20 cellular contexts compared by ENCODE assay signal in the genomic region with DNA sequence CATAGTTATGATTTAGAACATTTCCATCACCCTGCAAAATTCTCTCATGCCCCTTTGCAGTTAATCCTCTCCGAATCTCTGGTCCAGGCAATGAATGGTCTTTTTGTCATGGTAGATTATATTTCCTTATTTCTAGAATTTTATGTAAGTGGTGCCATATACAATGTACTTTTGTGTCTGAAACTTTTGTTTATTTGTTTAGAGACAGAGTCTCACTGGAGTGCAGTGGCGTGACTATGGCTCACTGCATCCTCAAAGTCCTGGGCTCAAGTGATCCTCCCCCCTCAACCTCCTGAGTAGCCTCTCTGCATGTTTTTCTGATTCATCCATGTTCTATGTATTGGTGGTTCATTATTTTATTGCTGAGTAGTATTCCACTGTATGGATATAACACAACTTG. TPM values are rescaled to one million over a fixed set of nuclear protein-coding genes. Genes with fewer than 3 reads are reported as not detected.
"Had no signal": no experiment of that assay in that cellular context is flagged by ENCODE, and none has a peak within 500 bp of the region (broad histone marks: within the 10 kb centered on the region; RNA-seq: fewer than 3 reads in every experiment).

No MANE protein-coding gene starts in this region.

- H3K27ac ChIP-seq: coronary artery, dorsolateral prefrontal cortex, esophagus muscularis mucosa, foreskin keratinocyte, heart right ventricle, left lung, lower lobe of right lung had no signal

- ATAC-seq: foreskin keratinocyte; gastrocnemius medialis; heart right ventricle; left cardiac atrium; left lung; left ventricle myocardium superior; lower lobe of right lung; naive thymus-derived CD4-positive, alpha-beta T cell had no signal

- H3K27me3 ChIP-seq: dorsolateral prefrontal cortex, esophagus muscularis mucosa, foreskin keratinocyte, gastrocnemius medialis, heart right ventricle, left lung had no signal

- H3K4me1 ChIP-seq: esophagus muscularis mucosa, foreskin keratinocyte, heart right ventricle, lower lobe of right lung had no signal

- H3K36me3 ChIP-seq: esophagus muscularis mucosa, gastrocnemius medialis, heart right ventricle, left lung, lower lobe of right lung had no signal

- H3K4me3 ChIP-seq: coronary artery, dorsolateral prefrontal cortex, esophagus muscularis mucosa, gastrocnemius medialis, heart right ventricle, left lung, lower lobe of right lung had no signal

- H3K9me3 ChIP-seq: gastrocnemius medialis, lower lobe of right lung had no signal

- DNase-seq: dermis blood vessel endothelial cell; dorsolateral prefrontal cortex; effector CD4-positive, alpha-beta T cell; effector memory CD4-positive, alpha-beta T cell; foreskin keratinocyte; gastrocnemius medialis; glutamatergic neuron; head of caudate nucleus; heart right ventricle; hippocampal formation; left cardiac atrium; left lung; left ventricle myocardium superior; lower lobe of right lung; mesendoderm; midbrain; naive thymus-derived CD4-positive, alpha-beta T cell had no signal

RNA-seq across cellular contexts. Expression of a gene that starts 23.2 kb away (rescaled TPM):
- total RNA-seq: foreskin keratinocyte had no signal
- polyA plus RNA-seq: foreskin keratinocyte; keratinocyte; naive thymus-derived CD4-positive, alpha-beta T cell had no signal
